In genomic region chr7:41881313-41882130, GRCh38 we compare ENCODE assay signal across 8 cellular contexts.
DNase-seq lines count a peak whose midpoint lies in the region; ATAC-seq and TF ChIP-seq lines count a peak whose summit lies in the region.

No MANE protein-coding gene starts in this region.

- peaks cover 69% of the 10 kb centered on the region for H3K4me1 Mint-ChIP-seq in stimulated activated naive CD8-positive, alpha-beta T cell treated with anti-CD3 and anti-CD28 coated beads, Interleukin-15, amount 100 ng/mL, for 72 hours

- H3K9me3 Mint-ChIP-seq in stimulated activated naive CD8-positive, alpha-beta T cell treated with anti-CD3 and anti-CD28 coated beads, Interleukin-15, amount 100 ng/mL, for 72 hours: peaks cover 12 to 37% of the 10 kb centered on the region in 2 donors

- peak overlapping the region; percentile 96 to 98 for H3K27ac Mint-ChIP-seq in stimulated activated naive CD8-positive, alpha-beta T cell treated with anti-CD3 and anti-CD28 coated beads, Interleukin-15, amount 100 ng/mL, for 72 hours

- TF ChIP-seq CTCF in GM10266 (IDR thresholded peaks at IDR 0.05; ENCODE audit: control insufficient read depth, insufficient read depth, low read depth, missing control alignments): no peak

- DNase-seq in GM10266 (ENCODE audit: extremely low spot score) (peak; percentile 69), NOMO-1 treated with dmso at 0.1 percent for 144 hours (lab: John Stamatoyannopoulos, UW; ENCODE audit: unreplicated experiment) (peak; percentile 98), midbrain (lab: John Stamatoyannopoulos, UW) (peak; percentile 49), HUDEP-2 (lab: John Stamatoyannopoulos, UW; ENCODE audit: unreplicated experiment in 76 of 76) (no peak), NCI-H187 (lab: John Stamatoyannopoulos, UW) (no peak)
- DNase-seq in activated T-cell treated with anti-CD3 and anti-CD28 coated beads, Interleukin-2, amount 50 U/mL, for 48 hours: peak; percentile 79 to 82
- DNase-seq in stimulated activated naive CD8-positive, alpha-beta T cell treated with anti-CD3 and anti-CD28 coated beads, Interleukin-15, amount 100 ng/mL, for 72 hours: peak; percentile 71 to 88

- peak; percentile 93 for ATAC-seq in HG02571 (IDR thresholded peaks at IDR 0.05; ENCODE audit: unreplicated experiment)
- ATAC-seq in stimulated activated naive CD8-positive, alpha-beta T cell treated with anti-CD3 and anti-CD28 coated beads, Interleukin-15, amount 100 ng/mL, for 72 hours: peak; percentile 98

- H3K4me3 Mint-ChIP-seq in stimulated activated naive CD8-positive, alpha-beta T cell treated with anti-CD3 and anti-CD28 coated beads, Interleukin-15, amount 100 ng/mL, for 72 hours: peak overlapping the region; percentile 64

- no peaks in the 10 kb centered on the region for H3K27me3 Mint-ChIP-seq in stimulated activated naive CD8-positive, alpha-beta T cell treated with anti-CD3 and anti-CD28 coated beads, Interleukin-15, amount 100 ng/mL, for 72 hours

Comparison
In these comparisons a context has a peak if more than half of its experiments do, and no peak if none do; other contexts are left out.
1. DNase-seq: peak in GM10266 (single experiment), NOMO-1 treated with dmso at 0.1 percent for 144 hours (single experiment), activated T-cell treated with anti-CD3 and anti-CD28 coated beads, Interleukin-2, amount 50 U/mL, for 48 hours (2 of 2), midbrain (single experiment) and stimulated activated naive CD8-positive, alpha-beta T cell treated with anti-CD3 and anti-CD28 coated beads, Interleukin-15, amount 100 ng/mL, for 72 hours (2 of 2); none in HUDEP-2 (0 of 76) and NCI-H187 (0 of 2).